In the genomic region with DNA sequence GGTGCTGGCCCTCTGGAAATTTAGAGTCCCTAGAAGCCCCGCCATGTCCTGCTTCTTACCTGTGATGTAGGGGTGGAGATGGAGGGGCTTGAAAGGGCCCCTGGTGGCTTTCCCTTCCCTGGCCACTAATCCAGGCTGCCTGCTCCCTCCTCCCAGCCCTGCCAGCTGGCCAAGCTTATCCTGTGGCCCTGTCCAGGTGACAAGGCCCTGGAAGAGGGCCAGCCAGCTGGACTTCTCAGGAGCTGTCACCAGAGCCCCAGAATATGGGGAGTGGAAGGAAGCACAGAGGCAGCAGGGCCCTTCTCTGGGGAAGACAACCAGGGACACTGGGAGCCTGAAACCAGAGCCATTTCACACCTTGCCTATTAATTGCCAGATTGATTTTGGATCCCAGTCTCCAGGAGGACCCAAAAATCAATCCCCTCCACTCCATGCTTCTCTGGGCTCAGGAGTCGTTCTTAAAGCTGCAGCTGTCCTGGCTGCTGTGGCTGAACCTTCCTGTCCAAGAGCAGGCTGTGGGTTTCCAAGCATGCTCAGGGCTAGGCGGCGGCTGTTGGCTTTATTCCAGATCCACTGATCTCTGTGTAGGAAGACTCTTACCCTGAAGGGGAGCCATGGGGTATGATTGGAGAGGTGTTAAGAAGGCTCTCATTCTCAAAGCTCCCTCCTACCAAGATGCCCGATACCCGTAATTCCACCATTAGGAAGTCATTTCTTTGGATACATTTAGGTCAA, we compare ENCODE assay signal across 16 cellular contexts. TPM values are rescaled to one million over a fixed set of nuclear protein-coding genes. Genes with fewer than 3 reads are reported as not detected.
DNase-seq lines count a peak whose midpoint lies in the region; ATAC-seq, FAIRE-seq and TF ChIP-seq lines count a peak whose summit lies in the region.
"Had no signal": no experiment of that assay in that cellular context is flagged by ENCODE, and none has a peak within 500 bp of the region (broad histone marks: within the 10 kb centered on the region; RNA-seq: fewer than 3 reads in every experiment).

No MANE protein-coding gene starts in this region.

- H3K27ac ChIP-seq in SJCRH30 (no peak overlapping the region), heart right ventricle (peak overlapping the region in 6 of 10 donors; percentile 22 to 55 (median 30)), aorta (ENCODE audit: low read depth in 1 of 2, low read length in 2 of 2) (no peak overlapping the region)
- H3K27ac ChIP-seq: ovary had no signal

- H3K27me3 Mint-ChIP-seq in progenitor cell of endocrine pancreas, result peaks cover 32% of the 10 kb centered on the region

- H3K9me3 ChIP-seq in SJCRH30 (replicated peaks), result no peaks in the 10 kb centered on the region
- H3K9me3 ChIP-seq in heart right ventricle, result no peaks in the 10 kb centered on the region
- H3K9me3 ChIP-seq in aorta (ENCODE audit: control insufficient read depth, low read length), result no peaks in the 10 kb centered on the region
- H3K9me3 ChIP-seq: ovary had no signal

- H3K36me3 Mint-ChIP-seq in progenitor cell of endocrine pancreas (ENCODE audit: insufficient read depth), result no peaks in the 10 kb centered on the region
- H3K36me3 Mint-ChIP-seq: activated CD4-positive, alpha-beta memory T cell treated with anti-CD3 and anti-CD28 coated beads for 36 hours; CD14-positive monocyte; IgD-negative memory B cell; stimulated activated memory B cell treated with anti-CD40 and anti-IgM and Interleukin-4, amounts not matched to agents 10 μg/mL and 1 μg/mL and 100 μg/mL, for 72 hours had no signal

- no peaks in the 10 kb centered on the region for H3K27me3 ChIP-seq in SJCRH30
- H3K27me3 ChIP-seq in heart right ventricle, result no peaks in the 10 kb centered on the region
- no peaks in the 10 kb centered on the region for H3K27me3 ChIP-seq in aorta (ENCODE audit: control insufficient read depth in 1 of 2, insufficient read depth in 2 of 2, low read length in 1 of 2)
- H3K27me3 ChIP-seq: ovary had no signal

- no peak for FAIRE-seq in urothelium cell line (lab: Jason Lieb, UNC)
- FAIRE-seq: H54 had no signal

- no peak overlapping the region for H3K4me3 Mint-ChIP-seq in progenitor cell of endocrine pancreas (ENCODE audit: low read depth)
- H3K4me3 Mint-ChIP-seq: activated CD4-positive, alpha-beta memory T cell treated with anti-CD3 and anti-CD28 coated beads for 36 hours; CD14-positive monocyte; IgD-negative memory B cell; stimulated activated memory B cell treated with anti-CD40 and anti-IgM and Interleukin-4, amounts not matched to agents 10 μg/mL and 1 μg/mL and 100 μg/mL, for 72 hours had no signal

- WGBS in heart right ventricle, 2 donors, result 55 to 58% methylated on average over 6 of the region's 6 CpGs
- 67 to 78% methylated on average over 6 of the region's 6 CpGs for WGBS in aorta, 2 donors

- TF ChIP-seq CTCF in heart right ventricle (IDR thresholded peaks at IDR 0.05), result no peak
- no peak for TF ChIP-seq CTCF in progenitor cell of endocrine pancreas (IDR thresholded peaks at IDR 0.05; ENCODE audit: unreplicated experiment)

- peaks cover 11% of the 10 kb centered on the region for H3K4me1 ChIP-seq in SJCRH30
- peaks cover 0 to 48% (median 21%) of the 10 kb centered on the region in 9 donors for H3K4me1 ChIP-seq in heart right ventricle
- no peaks in the 10 kb centered on the region for H3K4me1 ChIP-seq in aorta (ENCODE audit: control insufficient read depth in 1 of 2, insufficient read depth in 2 of 2, low read length in 2 of 2)

- H3K9me3 Mint-ChIP-seq in progenitor cell of endocrine pancreas (ENCODE audit: low read depth), result no peaks in the 10 kb centered on the region
- H3K9me3 Mint-ChIP-seq: activated CD4-positive, alpha-beta memory T cell treated with anti-CD3 and anti-CD28 coated beads for 36 hours; IgD-negative memory B cell; stimulated activated memory B cell treated with anti-CD40 and anti-IgM and Interleukin-4, amounts not matched to agents 10 μg/mL and 1 μg/mL and 100 μg/mL, for 72 hours had no signal

- H3K36me3 ChIP-seq in SJCRH30, result no peaks in the 10 kb centered on the region
- H3K36me3 ChIP-seq in heart right ventricle, result no peaks in the 10 kb centered on the region
- H3K36me3 ChIP-seq in aorta (ENCODE audit: control insufficient read depth in 1 of 2, insufficient read depth in 2 of 2, low read length in 1 of 2), result no peaks in the 10 kb centered on the region
- H3K36me3 ChIP-seq: ovary had no signal

- H3K4me1 Mint-ChIP-seq in progenitor cell of endocrine pancreas (ENCODE audit: low read depth), result no peaks in the 10 kb centered on the region
- H3K4me1 Mint-ChIP-seq: CD14-positive monocyte; stimulated activated memory B cell treated with anti-CD40 and anti-IgM and Interleukin-4, amounts not matched to agents 10 μg/mL and 1 μg/mL and 100 μg/mL, for 72 hours had no signal

- ATAC-seq in Right ventricle myocardium inferior (peak; percentile 41), heart right ventricle (peak in 7 of 8 donors; percentile 19 to 65 (median 40)), aorta (ENCODE audit: low FRiP score) (no peak)
- ATAC-seq: stimulated activated memory B cell treated with anti-CD40 and anti-IgM and Interleukin-4, amounts not matched to agents 10 μg/mL and 1 μg/mL and 100 μg/mL, for 72 hours had no signal

- no peak overlapping the region for H3K27ac Mint-ChIP-seq in progenitor cell of endocrine pancreas
- H3K27ac Mint-ChIP-seq: activated CD4-positive, alpha-beta memory T cell treated with anti-CD3 and anti-CD28 coated beads for 36 hours; stimulated activated memory B cell treated with anti-CD40 and anti-IgM and Interleukin-4, amounts not matched to agents 10 μg/mL and 1 μg/mL and 100 μg/mL, for 72 hours had no signal

- peak; percentile 83 for DNase-seq in Right ventricle myocardium inferior (ENCODE audit: missing footprints)
- no peak for DNase-seq in cardiac septum (ENCODE audit: low spot score)
- DNase-seq in SJCRH30, result peak; percentile 79 to 85
- peak; percentile 45 to 65 for DNase-seq in heart right ventricle
- peak; percentile 48 for DNase-seq in urothelium cell line (ENCODE audit: low spot score)
- no peak for DNase-seq in NCI-H2171 treated with DMSO at 0.1 percent for 48 hours (lab: John Stamatoyannopoulos, UW)
- no peak for DNase-seq in aorta
- DNase-seq in progenitor cell of endocrine pancreas (ENCODE audit: low spot score, unreplicated experiment), result no peak
- DNase-seq: activated CD4-positive, alpha-beta memory T cell treated with anti-CD3 and anti-CD28 coated beads for 36 hours; activated naive CD4-positive, alpha-beta T cell treated with anti-CD3 and anti-CD28 coated beads, Interleukin-2, amount 50 U/mL, for 16 hours; ovary; stimulated activated CD4-positive, alpha-beta T cell treated with anti-CD3 and anti-CD28 coated beads, Interleukin-2, amount 100 ng/mL, for 24 hours had no signal

- H3K4me3 ChIP-seq in SJCRH30 (no peak overlapping the region), heart right ventricle (no peak overlapping the region), aorta (ENCODE audit: low read length in 2 of 2) (no peak overlapping the region)
- H3K4me3 ChIP-seq: ovary had no signal

- intact Hi-C loops in Right ventricle myocardium inferior (cut with DNase I), result no loop called here
- intact Hi-C loops in cardiac septum (cut with DNase I), result no loop called here
- intact Hi-C loops in heart right ventricle (cut with DNase I), result no loop called here
- intact Hi-C loops in aorta (cut with DNase I), result no loop called here

RNA-seq across cellular contexts. Expression of gene PCBD1, which starts 52.6 kb away (rescaled TPM):
- total RNA-seq in Right ventricle myocardium inferior (155 TPM), cardiac septum (121 TPM), heart right ventricle (100 to 1,000 TPM; 122 to 179 (median 144) TPM), aorta (10 to 100 TPM; 46.0 to 49.1 TPM), progenitor cell of endocrine pancreas (147 and 162 TPM in 2 replicates)
- 25.5 TPM in 2 replicates for total RNA-seq in SJCRH30 (2014; rRNA removed; shearing (Covaris generic))
- polyA plus RNA-seq in heart right ventricle (100 to 1,000 TPM; 116 to 118 TPM), aorta (10 to 100 TPM; 65.7 to 84.3 TPM)

Comparison
In these comparisons a context has a peak if more than half of its experiments do, and no peak if none do; other contexts are left out.
1. DNase-seq: peak in Right ventricle myocardium inferior (single experiment), SJCRH30 (2 of 2), heart right ventricle (2 of 2) and urothelium cell line (single experiment); none in cardiac septum (single experiment), NCI-H2171 treated with DMSO at 0.1 percent for 48 hours (single experiment), aorta (0 of 2) and progenitor cell of endocrine pancreas (single experiment).
2. H3K27ac ChIP-seq: peak in heart right ventricle (6 of 10); none in SJCRH30 (single experiment) and aorta (0 of 2).